19 cellular contexts compared by ENCODE assay signal in the genomic region with DNA sequence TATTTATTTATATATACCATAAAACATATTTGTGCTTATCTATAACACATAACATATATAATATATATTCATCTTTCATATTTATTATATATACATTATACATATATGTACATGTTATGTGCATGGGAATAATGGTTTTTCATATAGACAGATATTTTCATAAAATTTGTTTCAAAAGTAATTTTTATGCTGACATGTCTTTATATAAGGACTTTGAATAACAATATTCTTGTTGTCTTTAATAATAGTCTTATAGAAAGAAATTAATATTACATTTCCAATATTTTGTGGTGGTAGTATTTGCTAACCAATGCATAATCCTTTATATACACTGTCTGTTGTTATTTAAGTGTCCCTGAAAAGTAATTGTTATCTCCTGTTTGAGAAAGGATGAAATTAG. TPM values are rescaled to one million over a fixed set of nuclear protein-coding genes. Genes with fewer than 3 reads are reported as not detected.
"Had no signal": no experiment of that assay in that cellular context is flagged by ENCODE, and none has a peak within 500 bp of the region (broad histone marks: within the 10 kb centered on the region; RNA-seq: fewer than 3 reads in every experiment).

No MANE protein-coding gene starts in this region.

- H3K9me3 ChIP-seq: MG63, SK-N-SH had no signal

- H3K4me2 ChIP-seq: SK-N-SH had no signal

- H3K27ac ChIP-seq: RWPE1 had no signal

- ATAC-seq: T-cell had no signal

- H3K4me3 ChIP-seq: MG63 had no signal

- H3K36me3 ChIP-seq: MG63 had no signal

- H3K9ac ChIP-seq: SK-N-SH had no signal

- DNase-seq: Karpas-422, KG1, MG63, NCI-H1092, NCI-H1417 treated with DMSO at 0.1 percent for 48 hours, NCI-H146, NCI-H1694 treated with DMSO at 0.1 percent for 48 hours, NCI-H1930, NCI-H2107, NCI-H2171 treated with DMSO at 0.1 percent for 48 hours, NCI-H524, NCI-H526 treated with DMSO at 0.1 percent for 48 hours, SHP77, SK-N-SH, SW 1271, T-cell had no signal

- H3K27me3 ChIP-seq: MG63 had no signal

RNA-seq across cellular contexts. Expression of a gene that starts 49.6 kb away (rescaled TPM):
- total RNA-seq: HT-29, NCI-H460, T-cell had no signal
- polyA plus RNA-seq: SK-N-SH had no signal
